ENCODE assay signal across 1 cellular context in genomic region chr11:68145120-68145866, GRCh38.
A peak's percentile ranks its signal among the peaks of the same experiment; 100 is the strongest.
TF ChIP-seq lines count a peak whose summit lies in the region.

No MANE protein-coding gene starts in this region.

TF ChIP-seq in K562, 482 proteins besides CTCF, POLR2A, EP300 and RAD21:
- TF ChIP-seq ZNF407 (IDR thresholded peaks at IDR 0.05; ENCODE audit: low read depth) (no peak), GABPB1 (CRISPR knock-in tag; IDR thresholded peaks at IDR 0.05) (0 out of 2 replicates have a peak, but pooled peaks have one; percentile 20), ZNF24 (IDR thresholded peaks at IDR 0.05) (peak; percentile 55; the same call in 1 of the 2 replicates), FOXP1 (CRISPR knock-in tag; IDR thresholded peaks at IDR 0.05) (no peak)
